30 cellular contexts compared by ENCODE assay signal in genomic region chrX:48513670-48514069, GRCh38.
"Had no signal": no experiment of that assay in that cellular context is flagged by ENCODE, and none has a peak within 500 bp of the region (broad histone marks: within the 10 kb centered on the region; RNA-seq: fewer than 3 reads in every experiment).

No MANE protein-coding gene starts in this region.

- H3K9me3 Mint-ChIP-seq: activated CD4-positive, alpha-beta T cell treated with anti-CD3 and anti-CD28 coated beads, Interleukin-2, amount 10 ng/mL, durations not matched to agents 24 days and 14 days; activated naive CD4-positive, alpha-beta T cell treated with anti-CD3 and anti-CD28 coated beads for 36 hours; activated naive CD4-positive, alpha-beta T cell treated with anti-CD3 and anti-CD28 coated beads, Interleukin-2, amount 50 U/mL, for 72 hours; activated T-cell treated with anti-CD3 and anti-CD28 coated beads, Interleukin-2, amount 50 U/mL, for 4 hours; activated T-helper 1 cell treated with anti-CD3 and anti-CD28 coated beads, Interleukin-12 subunit alpha, Interleukin-12 subunit beta, Interleukin-2, Interleukin-4 antibody, amounts not matched to agents 30 ng/mL and 10 ng/mL and 1 ng/mL, durations not matched to agents 14 hours and 24 hours and 36 hours; T-helper 1 cell treated with Interleukin-12 subunit alpha and Interleukin-12 subunit beta and Interleukin-4 antibody, amounts not matched to agents 30 μg/mL and 1 μg/mL, for 36 hours; T-helper 2 cell treated with Interferon-gamma antibody and Interleukin-4, amounts not matched to agents 5 μg/mL and 100 μg/mL, for 36 hours had no signal

- H3K4me3 ChIP-seq: adrenal gland, body of pancreas, breast epithelium, MG63, PC-9, SJSA1 had no signal

- H3K27me3 ChIP-seq: adrenal gland, body of pancreas, MG63, SJSA1 had no signal

- H3K4me3 Mint-ChIP-seq: activated CD4-positive, alpha-beta T cell treated with anti-CD3 and anti-CD28 coated beads, Interleukin-2, amount 10 ng/mL, durations not matched to agents 24 days and 14 days; activated naive CD4-positive, alpha-beta T cell treated with anti-CD3 and anti-CD28 coated beads for 36 hours; activated T-cell treated with anti-CD3 and anti-CD28 coated beads, Interleukin-2, amount 50 U/mL, for 4 hours; activated T-helper 1 cell treated with anti-CD3 and anti-CD28 coated beads, Interleukin-12 subunit alpha, Interleukin-12 subunit beta, Interleukin-2, Interleukin-4 antibody, amounts not matched to agents 30 ng/mL and 10 ng/mL and 1 ng/mL, durations not matched to agents 14 hours and 24 hours and 36 hours; T-helper 1 cell treated with Interleukin-12 subunit alpha and Interleukin-12 subunit beta and Interleukin-4 antibody, amounts not matched to agents 30 μg/mL and 1 μg/mL, for 36 hours; T-helper 2 cell treated with Interferon-gamma antibody and Interleukin-4, amounts not matched to agents 5 μg/mL and 100 μg/mL, for 36 hours had no signal

- H3K9me3 ChIP-seq: adrenal gland, body of pancreas, breast epithelium, MG63, SJSA1, SK-N-SH had no signal

- H3K27ac Mint-ChIP-seq: activated CD4-positive, alpha-beta T cell treated with anti-CD3 and anti-CD28 coated beads, Interleukin-2, amount 10 ng/mL, durations not matched to agents 24 days and 14 days; activated naive CD4-positive, alpha-beta T cell treated with anti-CD3 and anti-CD28 coated beads for 36 hours; activated naive CD4-positive, alpha-beta T cell treated with anti-CD3 and anti-CD28 coated beads, Interleukin-2, amount 50 U/mL, for 72 hours; activated T-helper 1 cell treated with anti-CD3 and anti-CD28 coated beads, Interleukin-12 subunit alpha, Interleukin-12 subunit beta, Interleukin-2, Interleukin-4 antibody, amounts not matched to agents 30 ng/mL and 10 ng/mL and 1 ng/mL, durations not matched to agents 14 hours and 24 hours and 36 hours; IgD-negative memory B cell; T-helper 1 cell treated with Interleukin-12 subunit alpha and Interleukin-12 subunit beta and Interleukin-4 antibody, amounts not matched to agents 30 μg/mL and 1 μg/mL, for 36 hours; T-helper 2 cell treated with Interferon-gamma antibody and Interleukin-4, amounts not matched to agents 5 μg/mL and 100 μg/mL, for 36 hours had no signal

- DNase-seq: activated CD4-positive, alpha-beta T cell treated with anti-CD3 and anti-CD28 coated beads, Interleukin-2, amount 10 ng/mL, durations not matched to agents 24 days and 14 days; activated CD4-positive, alpha-beta T cell treated with anti-CD3 and anti-CD28 coated beads, Interleukin-2, amount 50 U/mL, for 48 hours; activated CD8-positive, alpha-beta memory T cell treated with anti-CD3 and anti-CD28 coated beads, Interleukin-2, amount 50 U/mL, for 4 hours; activated gamma-delta T cell treated with Interleukin-2 at 50 U/mL for 16 hours; activated naive CD4-positive, alpha-beta T cell treated with anti-CD3 and anti-CD28 coated beads for 36 hours; activated T-cell treated with anti-CD3 and anti-CD28 coated beads for 4 hours; activated T-cell treated with anti-CD3 and anti-CD28 coated beads, Interleukin-2, amount 50 U/mL, for 4 hours; body of pancreas; Kasumi-1; KG1; MG63; NCI-H1048; NCI-H1105 treated with DMSO at 0.1 percent for 48 hours; NCI-H1436; NCI-H1694; NCI-H2029; NCI-H510A; NCI-H748 treated with DMSO at 0.1 percent for 48 hours; NK-92 treated with Interleukin-12 subunit alpha and Interleukin-12 subunit beta, amount 100 ng/mL, for 24 hours; PC-9; SHP77 treated with DMSO at 0.1 percent for 48 hours; SK-N-SH had no signal

- H3K4me1 ChIP-seq: adrenal gland, breast epithelium had no signal

- H3K9ac ChIP-seq: SK-N-SH had no signal

- H3K4me2 ChIP-seq: PC-9, SK-N-SH had no signal

- H2AFZ ChIP-seq: PC-9 had no signal

- H3K36me3 Mint-ChIP-seq: activated naive CD4-positive, alpha-beta T cell treated with anti-CD3 and anti-CD28 coated beads, Interleukin-2, amount 50 U/mL, for 72 hours; IgD-negative memory B cell had no signal

- ATAC-seq: activated naive CD4-positive, alpha-beta T cell treated with anti-CD3 and anti-CD28 coated beads, Interleukin-2, amount 50 U/mL, for 72 hours; activated T-cell treated with anti-CD3 and anti-CD28 coated beads, Interleukin-2, amount 50 U/mL, for 4 hours; body of pancreas had no signal

- H3K36me3 ChIP-seq: adrenal gland, breast epithelium, MG63, SJSA1 had no signal

- H3K27me3 Mint-ChIP-seq: activated CD4-positive, alpha-beta T cell treated with anti-CD3 and anti-CD28 coated beads, Interleukin-2, amount 10 ng/mL, durations not matched to agents 24 days and 14 days had no signal

- H3K27ac ChIP-seq: body of pancreas, breast epithelium, PC-9, SJSA1 had no signal
